ENCODE assay signal across 16 cellular contexts in genomic region chr19:38278751-38279150, GRCh38. TPM values are rescaled to one million over a fixed set of nuclear protein-coding genes. Genes with fewer than 3 reads are reported as not detected.
DNase-seq lines count a peak whose midpoint lies in the region; ATAC-seq, FAIRE-seq and TF ChIP-seq lines count a peak whose summit lies in the region.
"Had no signal": no experiment of that assay in that cellular context is flagged by ENCODE, and none has a peak within 500 bp of the region (broad histone marks: within the 10 kb centered on the region; RNA-seq: fewer than 3 reads in every experiment).

No MANE protein-coding gene starts in this region.

- POLR2A ChIA-PET in PC-9 (lab: Charles Lee; ENCODE audit: unreplicated experiment): interaction anchor here (0.7 kb wide), 1 partner anchor 12 kb away, joined by 3 read pairs; no protein-coding TSS in a partner anchor

- H3K27me3 Mint-ChIP-seq in mesothelial cell of epicardium (ENCODE audit: low read depth): no peaks in the 10 kb centered on the region
- H3K27me3 Mint-ChIP-seq: activated B cell treated with CpG ODN at 0.5 μM for 24 hours; activated naive CD8-positive, alpha-beta T cell treated with anti-CD3 and anti-CD28 coated beads for 36 hours had no signal

- H4K20me1 ChIP-seq in PC-9 (ENCODE audit: insufficient read depth): peaks cover 99% of the 10 kb centered on the region

- H3K9me3 ChIP-seq in PC-9 (ENCODE audit: insufficient read depth, low read depth): no peaks in the 10 kb centered on the region

- H3K36me3 ChIP-seq in PC-9 (ENCODE audit: low read depth): peaks cover 37% of the 10 kb centered on the region

- H3K4me3 Mint-ChIP-seq in mesothelial cell of epicardium: no peak overlapping the region
- H3K4me3 Mint-ChIP-seq: activated B cell treated with CpG ODN at 0.5 μM for 24 hours; activated naive CD8-positive, alpha-beta T cell treated with anti-CD3 and anti-CD28 coated beads for 36 hours had no signal

- TF ChIP-seq CTCF in PC-9 (conservative IDR thresholded peaks at IDR 0.05) (no peak), coronary artery (IDR thresholded peaks at IDR 0.05) (no peak), mesothelial cell of epicardium (IDR thresholded peaks at IDR 0.05; ENCODE audit: unreplicated experiment) (no peak), GM20000 (IDR thresholded peaks at IDR 0.05; ENCODE audit: extremely low read depth, missing control alignments) (no peak)

- H3K27ac ChIP-seq in PC-9: peak overlapping the region; percentile 75
- peak overlapping the region; percentile 83 to 94 for H3K27ac ChIP-seq in coronary artery
- peak overlapping the region; percentile 54 for H3K27ac ChIP-seq in substantia nigra (ENCODE audit: low read depth, low read length, poor library complexity, severe bottlenecking)

- H2AFZ ChIP-seq in PC-9: no peak overlapping the region

- H3F3A ChIP-seq in PC-9 (ENCODE audit: insufficient read depth, low read depth): peaks cover 81% of the 10 kb centered on the region

- peak overlapping the region; percentile 72 for H3K27ac Mint-ChIP-seq in mesothelial cell of epicardium
- H3K27ac Mint-ChIP-seq: activated B cell treated with CpG ODN at 0.5 μM for 24 hours; activated naive CD8-positive, alpha-beta T cell treated with anti-CD3 and anti-CD28 coated beads for 36 hours had no signal

- peak overlapping the region; percentile 39; the same call in 1 of the 2 replicates for H3K4me3 ChIP-seq in PC-9
- peak overlapping the region; percentile 50 for H3K4me3 ChIP-seq in coronary artery
- H3K4me3 ChIP-seq: GM12878 had no signal

- DNase-seq in PC-9 (no peak), coronary artery (ENCODE audit: low spot score) (no peak), mesothelial cell of epicardium (ENCODE audit: low spot score in 2 of 2, unreplicated experiment in 2 of 2) (no peak), substantia nigra (lab: John Stamatoyannopoulos, UW) (no peak), HTR-8/SVneo (ENCODE audit: insufficient read length, low spot score) (no peak), GM20000 (ENCODE audit: low spot score) (no peak), AG08395 (ENCODE audit: low spot score) (no peak)
- DNase-seq: activated B cell treated with CpG ODN at 0.5 μM for 24 hours; activated naive CD8-positive, alpha-beta T cell treated with anti-CD3 and anti-CD28 coated beads for 36 hours; DMS79; NCI-H1930; stimulated activated CD4-positive, alpha-beta T cell treated with anti-CD3 and anti-CD28 coated beads, Interleukin-1b, Interleukin-23, amount 100 ng/mL, for 48 hours had no signal

- H3K79me2 ChIP-seq in PC-9 (ENCODE audit: low read depth): peaks cover 98% of the 10 kb centered on the region

- no peak for FAIRE-seq in HTR-8/SVneo (lab: Jason Lieb, UNC)
- FAIRE-seq: frontal cortex, GM12878, keratinocyte had no signal

- peaks cover 21% of the 10 kb centered on the region for H3K4me1 Mint-ChIP-seq in mesothelial cell of epicardium

- ATAC-seq in GM18519 (IDR thresholded peaks at IDR 0.05; ENCODE audit: low FRiP score, unreplicated experiment): no peak
- ATAC-seq: GM12878 had no signal

- CTCF ChIA-PET in PC-9 (lab: Charles Lee): interaction anchor here (0.7 kb wide), 1 partner anchor 62 kb away, joined by 3 read pairs; no protein-coding TSS in a partner anchor

- intact Hi-C loops in PC-9 (cut with micrococcal nuclease; ENCODE audit: unreplicated experiment): no loop called here

- no peaks in the 10 kb centered on the region for H3K9me3 Mint-ChIP-seq in mesothelial cell of epicardium
- H3K9me3 Mint-ChIP-seq: activated B cell treated with CpG ODN at 0.5 μM for 24 hours; activated naive CD8-positive, alpha-beta T cell treated with anti-CD3 and anti-CD28 coated beads for 36 hours had no signal

- H3K9me2 ChIP-seq in PC-9 (ENCODE audit: insufficient read depth): no peaks in the 10 kb centered on the region

- H3K4me2 ChIP-seq in PC-9: peak overlapping the region; percentile 77

- peaks cover 4% of the 10 kb centered on the region for H3K36me3 Mint-ChIP-seq in mesothelial cell of epicardium
- H3K36me3 Mint-ChIP-seq: activated naive CD8-positive, alpha-beta T cell treated with anti-CD3 and anti-CD28 coated beads for 36 hours had no signal

- H3K4me1 ChIP-seq in PC-9 (replicated peaks; ENCODE audit: insufficient read depth): peaks cover 57% of the 10 kb centered on the region

- BruUV-seq in PC-9 (replicated peaks; lab: Mats Ljungman, UMichigan): no TSS peak

- H3K27me3 ChIP-seq in PC-9 (ENCODE audit: insufficient read depth, low read depth): no peaks in the 10 kb centered on the region

RNA-seq across cellular contexts. Expression of gene SPINT2, which starts 14.4 kb away (rescaled TPM):
- 1,019 and 1,161 TPM in 2 replicates for total RNA-seq in PC-9 (2021)
- 277 to 312 TPM (median 299 TPM) in 3 replicates for total RNA-seq in mesothelial cell of epicardium

RNA-seq across cellular contexts. Expression of gene PPP1R14A, which starts 22.6 kb away (rescaled TPM):
- total RNA-seq in PC-9 (2021) (not detected in 2 replicates), mesothelial cell of epicardium (13.6 to 14.8 TPM (median 13.8 TPM) in 3 replicates)
- total RNA-seq: activated naive CD8-positive, alpha-beta T cell treated with anti-CD3 and anti-CD28 coated beads for 36 hours; frontal cortex; GM12878 had no signal

RNA-seq across cellular contexts. Expression of gene C19orf33, which starts 25.3 kb away (rescaled TPM):
- total RNA-seq in PC-9 (2021): 100 and 150 TPM in 2 replicates
- total RNA-seq in mesothelial cell of epicardium: 4.2 to 5.9 TPM (median 4.6 TPM) in 3 replicates
- total RNA-seq: activated naive CD8-positive, alpha-beta T cell treated with anti-CD3 and anti-CD28 coated beads for 36 hours had no signal

RNA-seq across cellular contexts. Expression of gene YIF1B, which starts 37.0 kb away (rescaled TPM):
- total RNA-seq in PC-9 (2021) (33.6 and 39.8 TPM in 2 replicates), mesothelial cell of epicardium (29.9 to 34.1 TPM (median 31.5 TPM) in 3 replicates)

RNA-seq across cellular contexts. Expression of gene KCNK6, which starts 40.9 kb away (rescaled TPM):
- total RNA-seq in PC-9 (2021) (6.1 and 9.3 TPM in 2 replicates), mesothelial cell of epicardium (2.8 to 2.9 TPM (median 2.9 TPM) in 3 replicates)

Comparison
In these comparisons a context has a peak if more than half of its experiments do, and no peak if none do; other contexts are left out.
1. RNA of gene C19orf33, which starts 25.3 kb away (total RNA-seq): 100 to 150 TPM in PC-9; 4.2 to 5.9 TPM in mesothelial cell of epicardium; every median in the first group is over 10 times any median in the second.
2. Peak in every context shown above with its lines, with median percentiles within 50 percentile points of each other: H3K27ac ChIP-seq.